8 cellular contexts compared by ENCODE assay signal in genomic region chr1:241531195-241532172, GRCh38. TPM values are rescaled to one million over a fixed set of nuclear protein-coding genes. Genes with fewer than 3 reads are reported as not detected.
A peak's percentile ranks its signal among the peaks of the same experiment; 100 is the strongest.
DNase-seq lines count a peak whose midpoint lies in the region; ATAC-seq and TF ChIP-seq lines count a peak whose summit lies in the region.

No MANE protein-coding gene starts in this region.

- TF ChIP-seq EP300 in Ishikawa (IDR thresholded peaks at IDR 0.05; ENCODE audit: borderline replicate concordance) = no peak

- H3K36me3 Mint-ChIP-seq in GM23338 (ENCODE audit: low read depth) = no peaks in the 10 kb centered on the region

- ATAC-seq in activated CD4-positive, CD25-positive, alpha-beta regulatory T cell treated with anti-CD3 and anti-CD28 coated beads, Interleukin-2, amount 50 U/mL, for 24 hours = peak; percentile 70 to 83
- ATAC-seq in GM23338 = peak; percentile 61
- ATAC-seq in body of pancreas = peak; percentile 95

- no peak overlapping the region for H3K27ac Mint-ChIP-seq in GM23338

- no peaks in the 10 kb centered on the region for H3F3A ChIP-seq in GM23338 (replicated peaks; ENCODE audit: low read depth)

- H3K9me3 ChIP-seq in body of pancreas (no peaks in the 10 kb centered on the region), spleen (no peaks in the 10 kb centered on the region)

- peaks cover 9% of the 10 kb centered on the region; the same call in 2 of the 3 replicates for H3K4me1 Mint-ChIP-seq in GM23338

- no peak for DNase-seq in activated CD4-positive, CD25-positive, alpha-beta regulatory T cell (lab: John Stamatoyannopoulos, UW)
- DNase-seq in GM23338 (ENCODE audit: low spot score) = peak; percentile 78
- peak; percentile 95 for DNase-seq in NOMO-1 treated with DMSO at 0.1 percent for 48 hours (lab: John Stamatoyannopoulos, UW; ENCODE audit: unreplicated experiment)
- DNase-seq in body of pancreas = no peak
- DNase-seq in inferior parietal cortex (ENCODE audit: extremely low spot score) = peak; percentile 87
- no peak for DNase-seq in spleen

- H3K27ac ChIP-seq in GM23338 (ENCODE audit: low read depth) (no peak overlapping the region), body of pancreas (peak overlapping the region in 2 of 4 donors; percentile 1 to 72), spleen (peak overlapping the region; percentile 24 to 86 (median 83))

- no peak overlapping the region for H3K4me3 ChIP-seq in GM23338
- peak overlapping the region in 1 of 2 donors; percentile 26 for H3K4me3 ChIP-seq in body of pancreas
- H3K4me3 ChIP-seq in spleen = peak overlapping the region; percentile 32 to 70 (median 42)

- WGBS in body of pancreas, 2 donors = 0 to 1% methylated on average over 11 of the region's 11 CpGs
- WGBS in spleen, 5 donors = 0 to 3% (median 3%) methylated on average over 11 of the region's 11 CpGs

- TF ChIP-seq POLR2A in body of pancreas (IDR thresholded peaks at IDR 0.05) (no peak), spleen (IDR thresholded peaks at IDR 0.05) (no peak)

- peak; percentile 60 for TF ChIP-seq RAD21 in Ishikawa (IDR thresholded peaks at IDR 0.05; ENCODE audit: low read depth)

- H4K20me1 ChIP-seq in GM23338 (replicated peaks; ENCODE audit: insufficient read depth) = no peaks in the 10 kb centered on the region

- no peaks in the 10 kb centered on the region for H3K27me3 Mint-ChIP-seq in GM23338 (ENCODE audit: insufficient read depth, low read depth, poor library complexity)

- no peaks in the 10 kb centered on the region for H3K27me3 ChIP-seq in GM23338 (ENCODE audit: insufficient read depth)
- no peaks in the 10 kb centered on the region for H3K27me3 ChIP-seq in body of pancreas
- H3K27me3 ChIP-seq in spleen (replicated peaks in 1 of 7) = no peaks in the 10 kb centered on the region

- H3K9me3 Mint-ChIP-seq in GM23338 = no peaks in the 10 kb centered on the region

- H3K4me1 ChIP-seq in GM23338 (ENCODE audit: insufficient read depth) (peaks cover 5% of the 10 kb centered on the region; the same call in 1 of the 2 replicates), body of pancreas (no peaks in the 10 kb centered on the region), spleen (peaks cover 0 to 47% (median 10%) of the 10 kb centered on the region in 6 donors)

- TF ChIP-seq CTCF in GM23338 (conservative IDR thresholded peaks at IDR 0.05; ENCODE audit: low read depth in 2 of 2) = peak; percentile 58 to 74
- peak in 6 of 7 experiments; percentile 55 to 80 (median 74) for TF ChIP-seq CTCF in body of pancreas (IDR thresholded peaks at IDR 0.05)
- TF ChIP-seq CTCF in spleen (IDR thresholded peaks at IDR 0.05 in 8 of 11, conservative IDR thresholded peaks at IDR 0.05 in 3 of 11) = peak in 10 of 11 experiments; percentile 20 to 79 (median 63)

- no peak overlapping the region for H2AFZ ChIP-seq in GM23338

- H3K79me2 ChIP-seq in GM23338 (replicated peaks; ENCODE audit: insufficient read depth) = no peaks in the 10 kb centered on the region

- H3K9me2 ChIP-seq in GM23338 (ENCODE audit: insufficient read depth) = no peaks in the 10 kb centered on the region

- no peak overlapping the region for H3K4me2 ChIP-seq in GM23338

- no peaks in the 10 kb centered on the region for H3K36me3 ChIP-seq in GM23338 (ENCODE audit: insufficient read depth)
- no peaks in the 10 kb centered on the region for H3K36me3 ChIP-seq in body of pancreas (replicated peaks in 1 of 2; ENCODE audit: insufficient read depth in 1 of 2, low read depth in 2 of 2)
- H3K36me3 ChIP-seq in spleen = no peaks in the 10 kb centered on the region

- peak overlapping the region; percentile 34; the same call in 2 of the 3 replicates for H3K4me3 Mint-ChIP-seq in GM23338

- intact Hi-C loops in body of pancreas (cut with DNase I) (loop anchor here (10.0 kb wide), 1 partner anchor 103 kb away; no protein-coding TSS in a partner anchor), spleen (cut with DNase I; ENCODE audit: low total_unique reads) (loop anchor here (10.0 kb wide), 1 partner anchor 93 kb away; no protein-coding TSS in a partner anchor)

TF ChIP-seq in GM23338, 12 proteins besides CTCF, POLR2A, EP300 and RAD21 (continues in another document):
- TF ChIP-seq EZH2phosphoT487 (IDR thresholded peaks at IDR 0.05; ENCODE audit: unreplicated experiment) (no peak), NANOG (IDR thresholded peaks at IDR 0.05; ENCODE audit: borderline replicate concordance) (no peak), EZH2 (IDR thresholded peaks at IDR 0.05; ENCODE audit: low read depth, unreplicated experiment) (no peak), STAT1 (IDR thresholded peaks at IDR 0.05; ENCODE audit: unreplicated experiment) (no peak), CREB1 (CRISPR knock-in tag; IDR thresholded peaks at IDR 0.05; ENCODE audit: low read depth) (no peak), ZNF114 (CRISPR knock-in tag; IDR thresholded peaks at IDR 0.05) (no peak), ZNF331 (CRISPR knock-in tag; IDR thresholded peaks at IDR 0.05; ENCODE audit: low read depth) (no peak)

TF ChIP-seq in Ishikawa, 13 proteins besides CTCF, POLR2A, EP300 and RAD21:
- TF ChIP-seq MAX (IDR thresholded peaks at IDR 0.05) (no peak), TCF12 (IDR thresholded peaks at IDR 0.05; ENCODE audit: low read depth) (no peak), EGR1 (IDR thresholded peaks at IDR 0.05) (no peak)

RNA-seq across cellular contexts. Expression of gene KMO, which starts 0.7 kb away (rescaled TPM):
- total RNA-seq in GM23338 (2014; rRNA removed; shearing (Covaris generic)) = not detected in 2 replicates
- 0.05 TPM in 1 of 2 replicates, not detected in the other for polyA plus RNA-seq in GM23338 (2016; fragmentation: Nextera tagmentation; extraction: Ambion mirVana)
- 1 to 10 TPM; 1.3 to 3.6 TPM for total RNA-seq in body of pancreas
- total RNA-seq in spleen = 10 to 100 TPM; 10.3 to 25.1 (median 15.8) TPM
- 10 to 100 TPM; 11.2 to 14.9 (median 12.1) TPM for polyA plus RNA-seq in spleen

RNA-seq across cellular contexts. Expression of gene FH, which starts 11.9 kb away (rescaled TPM):
- total RNA-seq in GM23338 (2014; rRNA removed; shearing (Covaris generic)) = 66.3 and 69.8 TPM in 2 replicates
- polyA plus RNA-seq in GM23338 (2016; fragmentation: Nextera tagmentation; extraction: Ambion mirVana) (52.4 and 56.2 TPM in 2 replicates), spleen (10 to 100 TPM; 24.4 to 34.1 (median 31.2) TPM)
- total RNA-seq in body of pancreas (10 to 100 TPM; 12.5 to 27.0 TPM), spleen (10 to 100 TPM; 28.5 to 49.5 (median 36.0) TPM)

Comparison
In these comparisons a context has a peak if more than half of its experiments do, and no peak if none do; other contexts are left out.
1. DNase-seq: peak in GM23338 (single experiment), NOMO-1 treated with DMSO at 0.1 percent for 48 hours (single experiment) and inferior parietal cortex (single experiment); none in activated CD4-positive, CD25-positive, alpha-beta regulatory T cell (0 of 4), body of pancreas (0 of 4) and spleen (single experiment).
2. Peak in every context shown above with its lines, with median percentiles within 50 percentile points of each other: ATAC-seq and CTCF ChIP-seq.